Comparison of ENCODE assay signal across 16 cellular contexts in the genomic region with DNA sequence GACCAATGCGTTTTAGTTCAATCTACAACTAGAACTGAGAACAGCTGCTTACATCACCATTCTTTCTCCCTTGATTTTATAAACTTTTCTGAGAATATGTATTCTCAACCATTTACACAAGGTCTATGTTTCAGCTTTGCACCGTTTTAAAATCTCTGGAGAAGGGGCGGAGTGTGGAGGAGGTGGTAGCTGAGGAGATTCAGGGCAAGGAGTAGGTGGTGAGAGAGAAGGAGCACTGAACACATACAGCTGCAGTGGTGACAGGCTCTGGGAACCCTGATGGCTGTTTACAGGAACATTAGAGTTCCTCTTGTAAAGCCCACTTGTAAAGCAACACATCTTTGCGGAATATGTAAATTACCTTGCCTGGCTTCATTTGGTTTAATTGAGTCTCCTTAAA.
DNase-seq lines count a peak whose midpoint lies in the region; ATAC-seq and TF ChIP-seq lines count a peak whose summit lies in the region.
"Had no signal": no experiment of that assay in that cellular context is flagged by ENCODE, and none has a peak within 500 bp of the region (broad histone marks: within the 10 kb centered on the region; RNA-seq: fewer than 3 reads in every experiment).

No MANE protein-coding gene starts in this region.

- ATAC-seq in WTC11 (peak; percentile 28; the same call in 1 of the 2 replicates), HG02852 (IDR thresholded peaks at IDR 0.05; ENCODE audit: unreplicated experiment) (no peak)
- ATAC-seq in stimulated activated effector memory CD8-positive, alpha-beta T cell treated with anti-CD3 and anti-CD28 coated beads, Interleukin-12 subunit alpha, Interleukin-12 subunit beta, amount 100 ng/mL, for 72 hours: no peak
- ATAC-seq: HCT116 had no signal

- H3K9me3 Mint-ChIP-seq in Calu3 (ENCODE audit: low read depth, unreplicated experiment): no peaks in the 10 kb centered on the region
- H3K9me3 Mint-ChIP-seq in WTC11: no peaks in the 10 kb centered on the region
- H3K9me3 Mint-ChIP-seq in mesothelial cell of epicardium: no peaks in the 10 kb centered on the region
- no peaks in the 10 kb centered on the region for H3K9me3 Mint-ChIP-seq in stimulated activated effector memory CD8-positive, alpha-beta T cell treated with anti-CD3 and anti-CD28 coated beads, Interleukin-12 subunit alpha, Interleukin-12 subunit beta, amount 100 ng/mL, for 72 hours

- no peak overlapping the region for H3K4me3 Mint-ChIP-seq in Calu3 (ENCODE audit: low read depth, unreplicated experiment)
- no peak overlapping the region for H3K4me3 Mint-ChIP-seq in WTC11
- no peak overlapping the region for H3K4me3 Mint-ChIP-seq in mesothelial cell of epicardium
- H3K4me3 Mint-ChIP-seq in stimulated activated effector memory CD8-positive, alpha-beta T cell treated with anti-CD3 and anti-CD28 coated beads, Interleukin-12 subunit alpha, Interleukin-12 subunit beta, amount 100 ng/mL, for 72 hours: no peak overlapping the region
- H3K4me3 Mint-ChIP-seq: CD4-positive, CD25-positive, alpha-beta regulatory T cell had no signal

- TF ChIP-seq CTCF in Calu3 (IDR thresholded peaks at IDR 0.05; ENCODE audit: unreplicated experiment) (no peak), WTC11 (IDR thresholded peaks at IDR 0.05) (no peak), mesothelial cell of epicardium (IDR thresholded peaks at IDR 0.05; ENCODE audit: unreplicated experiment) (no peak)

- H3K4me1 Mint-ChIP-seq in Calu3 (ENCODE audit: low read depth, unreplicated experiment) (peaks cover 6% of the 10 kb centered on the region), WTC11 (peaks cover 13% of the 10 kb centered on the region), mesothelial cell of epicardium (peaks cover 50% of the 10 kb centered on the region)
- no peaks in the 10 kb centered on the region for H3K4me1 Mint-ChIP-seq in stimulated activated effector memory CD8-positive, alpha-beta T cell treated with anti-CD3 and anti-CD28 coated beads, Interleukin-12 subunit alpha, Interleukin-12 subunit beta, amount 100 ng/mL, for 72 hours
- H3K4me1 Mint-ChIP-seq: CD4-positive, CD25-positive, alpha-beta regulatory T cell had no signal

- intact Hi-C loops in Calu3 (cut with micrococcal nuclease; ENCODE audit: unreplicated experiment): no loop called here

- H3K27me3 Mint-ChIP-seq in Calu3 (ENCODE audit: unreplicated experiment) (no peaks in the 10 kb centered on the region), WTC11 (ENCODE audit: low read depth) (no peaks in the 10 kb centered on the region), mesothelial cell of epicardium (ENCODE audit: low read depth) (no peaks in the 10 kb centered on the region)

- no peak for DNase-seq in Calu3
- DNase-seq in WTC11 (ENCODE audit: low spot score): no peak
- no peak for DNase-seq in mesothelial cell of epicardium (ENCODE audit: low spot score in 2 of 2, unreplicated experiment in 2 of 2)
- peak; percentile 60 for DNase-seq in putamen (ENCODE audit: low spot score)
- no peak for DNase-seq in stimulated activated effector memory CD8-positive, alpha-beta T cell treated with anti-CD3 and anti-CD28 coated beads, Interleukin-12 subunit alpha, Interleukin-12 subunit beta, amount 100 ng/mL, for 72 hours (ENCODE audit: low spot score in 2 of 2)
- no peak for DNase-seq in stimulated activated CD4-positive, alpha-beta T cell treated with anti-CD3 and anti-CD28 coated beads, Interleukin-4, amount 100 ng/mL, for 1 hour
- DNase-seq: CD4-positive, CD25-positive, alpha-beta regulatory T cell; IMR-90; KG1; MM.1S; NCI-H2081; NCI-H2227 treated with DMSO at 0.1 percent for 48 hours; NCI-H526 treated with DMSO at 0.1 percent for 48 hours; SIG-M5 had no signal

- H3K27ac Mint-ChIP-seq in Calu3 (ENCODE audit: unreplicated experiment): peak overlapping the region; percentile 22
- peak overlapping the region; percentile 58 for H3K27ac Mint-ChIP-seq in WTC11
- peak overlapping the region; percentile 92 for H3K27ac Mint-ChIP-seq in mesothelial cell of epicardium
- H3K27ac Mint-ChIP-seq in stimulated activated effector memory CD8-positive, alpha-beta T cell treated with anti-CD3 and anti-CD28 coated beads, Interleukin-12 subunit alpha, Interleukin-12 subunit beta, amount 100 ng/mL, for 72 hours: no peak overlapping the region
- H3K27ac Mint-ChIP-seq: CD4-positive, CD25-positive, alpha-beta regulatory T cell had no signal

- CTCF ChIA-PET in Calu3 (lab: Charles Lee) (interaction anchor here (0.7 kb wide), 1 partner anchor 213 kb away, joined by 4 read pairs; no protein-coding TSS in a partner anchor), WTC11 (lab: Charles Lee) (interaction anchor here (1.7 to 2.3 kb wide), 2 partner anchors 20 to 39 kb away, joined by 6 to 8 read pairs; no protein-coding TSS in a partner anchor)

- peaks cover 61% of the 10 kb centered on the region for H3K36me3 Mint-ChIP-seq in Calu3 (ENCODE audit: insufficient read depth, unreplicated experiment)
- peaks cover 18% of the 10 kb centered on the region for H3K36me3 Mint-ChIP-seq in WTC11
- H3K36me3 Mint-ChIP-seq in mesothelial cell of epicardium: peaks cover 39% of the 10 kb centered on the region
- no peaks in the 10 kb centered on the region for H3K36me3 Mint-ChIP-seq in stimulated activated effector memory CD8-positive, alpha-beta T cell treated with anti-CD3 and anti-CD28 coated beads, Interleukin-12 subunit alpha, Interleukin-12 subunit beta, amount 100 ng/mL, for 72 hours
- H3K36me3 Mint-ChIP-seq: CD4-positive, CD25-positive, alpha-beta regulatory T cell had no signal

- POLR2A ChIA-PET in WTC11 (lab: Charles Lee): interaction anchor here (0.7 kb wide), 1 partner anchor 37 kb away, joined by 4 read pairs; no protein-coding TSS in a partner anchor

- BruUV-seq in Calu3 (replicated peaks; lab: Mats Ljungman, UMichigan): no TSS peak

TF ChIP-seq in WTC11, 78 proteins besides CTCF, POLR2A, EP300 and RAD21:
- TF ChIP-seq OVOL2 (CRISPR knock-in tag; IDR thresholded peaks at IDR 0.05; ENCODE audit: borderline replicate concordance) (no peak), ZNF416 (CRISPR knock-in tag; IDR thresholded peaks at IDR 0.05) (no peak), GABPB1 (CRISPR knock-in tag; IDR thresholded peaks at IDR 0.05) (no peak), ZNF396 (CRISPR knock-in tag; IDR thresholded peaks at IDR 0.05; ENCODE audit: borderline replicate concordance) (no peak), SMAD3 (CRISPR knock-in tag; IDR thresholded peaks at IDR 0.05; ENCODE audit: borderline replicate concordance) (no peak), NR3C1 (CRISPR knock-in tag; conservative IDR thresholded peaks at IDR 0.05; ENCODE audit: low read depth) (no peak), NR1H2 (CRISPR knock-in tag; IDR thresholded peaks at IDR 0.05) (no peak)
- TF ChIP-seq, protein P1, sequence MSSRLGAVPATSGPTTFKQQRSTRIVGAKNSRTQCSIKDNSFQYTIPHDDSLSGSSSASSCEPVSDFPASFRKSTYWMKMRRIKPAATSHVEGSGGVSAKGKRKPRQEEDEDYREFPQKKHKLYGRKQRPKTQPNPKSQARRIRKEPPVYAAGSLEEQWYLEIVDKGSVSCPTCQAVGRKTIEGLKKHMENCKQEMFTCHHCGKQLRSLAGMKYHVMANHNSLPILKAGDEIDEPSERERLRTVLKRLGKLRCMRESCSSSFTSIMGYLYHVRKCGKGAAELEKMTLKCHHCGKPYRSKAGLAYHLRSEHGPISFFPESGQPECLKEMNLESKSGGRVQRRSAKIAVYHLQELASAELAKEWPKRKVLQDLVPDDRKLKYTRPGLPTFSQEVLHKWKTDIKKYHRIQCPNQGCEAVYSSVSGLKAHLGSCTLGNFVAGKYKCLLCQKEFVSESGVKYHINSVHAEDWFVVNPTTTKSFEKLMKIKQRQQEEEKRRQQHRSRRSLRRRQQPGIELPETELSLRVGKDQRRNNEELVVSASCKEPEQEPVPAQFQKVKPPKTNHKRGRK (CRISPR knock-in tag; IDR thresholded peaks at IDR 0.05; ENCODE audit: borderline replicate concordance): no peak
